In the genomic region with DNA sequence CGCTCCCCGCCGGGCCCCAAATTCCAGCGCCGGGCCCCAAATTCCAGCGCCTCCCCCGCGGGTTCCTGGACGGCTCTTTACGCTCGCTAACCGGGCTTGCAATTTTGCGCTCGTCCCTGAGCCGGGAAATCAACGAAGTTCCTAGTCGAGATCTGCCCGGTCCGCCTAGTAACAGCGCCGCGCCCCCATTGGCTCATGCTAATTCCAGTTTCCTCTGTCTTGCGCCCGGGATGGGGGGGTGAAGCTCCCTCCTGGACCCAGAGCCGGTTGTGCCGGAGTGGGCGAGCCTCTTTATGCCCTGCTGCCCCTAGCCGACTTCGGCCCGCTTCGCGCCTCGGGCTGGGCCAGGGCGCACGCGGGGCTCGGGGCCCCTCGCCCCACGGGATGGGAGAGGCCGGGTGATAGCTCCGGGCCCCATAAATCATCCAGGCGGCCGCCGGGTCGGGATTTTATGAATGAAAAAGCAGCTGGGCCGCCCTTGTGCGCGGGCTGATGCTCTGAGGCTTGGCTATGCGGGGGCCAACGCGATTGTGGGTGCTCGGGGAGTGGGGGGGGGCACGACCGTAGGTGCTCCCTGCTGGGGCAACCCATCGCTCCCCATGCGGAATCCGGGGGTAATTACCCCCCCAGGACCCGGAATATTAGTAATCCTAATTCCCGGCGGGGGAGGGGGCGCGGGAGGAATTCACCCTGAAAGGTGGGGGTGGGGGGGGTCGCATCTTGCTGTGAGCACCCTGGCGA, we compare ENCODE assay signal across 1 cellular context.
TF ChIP-seq lines count a peak whose summit lies in the region.

No MANE protein-coding gene starts in this region.

TF ChIP-seq in HepG2, 621 proteins besides CTCF, POLR2A, EP300 and RAD21 (continued from another document and continues in another):
- TF ChIP-seq, protein P1, sequence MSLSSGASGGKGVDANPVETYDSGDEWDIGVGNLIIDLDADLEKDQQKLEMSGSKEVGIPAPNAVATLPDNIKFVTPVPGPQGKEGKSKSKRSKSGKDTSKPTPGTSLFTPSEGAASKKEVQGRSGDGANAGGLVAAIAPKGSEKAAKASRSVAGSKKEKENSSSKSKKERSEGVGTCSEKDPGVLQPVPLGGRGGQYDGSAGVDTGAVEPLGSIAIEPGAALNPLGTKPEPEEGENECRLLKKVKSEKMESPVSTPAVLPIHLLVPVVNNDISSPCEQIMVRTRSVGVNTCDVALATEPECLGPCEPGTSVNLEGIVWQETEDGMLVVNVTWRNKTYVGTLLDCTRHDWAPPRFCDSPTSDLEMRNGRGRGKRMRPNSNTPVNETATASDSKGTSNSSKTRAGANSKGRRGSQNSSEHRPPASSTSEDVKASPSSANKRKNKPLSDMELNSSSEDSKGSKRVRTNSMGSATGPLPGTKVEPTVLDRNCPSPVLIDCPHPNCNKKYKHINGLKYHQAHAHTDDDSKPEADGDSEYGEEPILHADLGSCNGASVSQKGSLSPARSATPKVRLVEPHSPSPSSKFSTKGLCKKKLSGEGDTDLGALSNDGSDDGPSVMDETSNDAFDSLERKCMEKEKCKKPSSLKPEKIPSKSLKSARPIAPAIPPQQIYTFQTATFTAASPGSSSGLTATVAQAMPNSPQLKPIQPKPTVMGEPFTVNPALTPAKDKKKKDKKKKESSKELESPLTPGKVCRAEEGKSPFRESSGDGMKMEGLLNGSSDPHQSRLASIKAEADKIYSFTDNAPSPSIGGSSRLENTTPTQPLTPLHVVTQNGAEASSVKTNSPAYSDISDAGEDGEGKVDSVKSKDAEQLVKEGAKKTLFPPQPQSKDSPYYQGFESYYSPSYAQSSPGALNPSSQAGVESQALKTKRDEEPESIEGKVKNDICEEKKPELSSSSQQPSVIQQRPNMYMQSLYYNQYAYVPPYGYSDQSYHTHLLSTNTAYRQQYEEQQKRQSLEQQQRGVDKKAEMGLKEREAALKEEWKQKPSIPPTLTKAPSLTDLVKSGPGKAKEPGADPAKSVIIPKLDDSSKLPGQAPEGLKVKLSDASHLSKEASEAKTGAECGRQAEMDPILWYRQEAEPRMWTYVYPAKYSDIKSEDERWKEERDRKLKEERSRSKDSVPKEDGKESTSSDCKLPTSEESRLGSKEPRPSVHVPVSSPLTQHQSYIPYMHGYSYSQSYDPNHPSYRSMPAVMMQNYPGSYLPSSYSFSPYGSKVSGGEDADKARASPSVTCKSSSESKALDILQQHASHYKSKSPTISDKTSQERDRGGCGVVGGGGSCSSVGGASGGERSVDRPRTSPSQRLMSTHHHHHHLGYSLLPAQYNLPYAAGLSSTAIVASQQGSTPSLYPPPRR (CRISPR knock-in tag; IDR thresholded peaks at IDR 0.05; ENCODE audit: borderline replicate concordance) = 0 out of 2 replicates have a peak, but pooled peaks have one; percentile 21
- TF ChIP-seq NFIC (IDR thresholded peaks at IDR 0.05; ENCODE audit: low read length) (no peak), ZNF766 (CRISPR knock-in tag; IDR thresholded peaks at IDR 0.05; ENCODE audit: borderline replicate concordance) (0 out of 2 replicates have a peak, but pooled peaks have one; percentile 23), CREM (IDR thresholded peaks at IDR 0.05) (no peak), CREM (CRISPR knock-in tag; IDR thresholded peaks at IDR 0.05) (no peak), PTBP1 (IDR thresholded peaks at IDR 0.05; ENCODE audit: low read depth, low read length, poor library complexity, severe bottlenecking) (no peak), MED1 (CRISPR knock-in tag; IDR thresholded peaks at IDR 0.05) (peak; percentile 53; the same call in 1 of the 2 replicates), ZNF225 (CRISPR knock-in tag; IDR thresholded peaks at IDR 0.05) (no peak), ZNF34 (CRISPR knock-in tag; IDR thresholded peaks at IDR 0.05; ENCODE audit: borderline replicate concordance) (no peak), HES4 (CRISPR knock-in tag; IDR thresholded peaks at IDR 0.05; ENCODE audit: borderline replicate concordance) (no peak), SRSF1 (optimal IDR thresholded peaks at IDR 0.05; ENCODE audit: low read depth, low read length) (peak; percentile 83), ZNF616 (CRISPR knock-in tag; IDR thresholded peaks at IDR 0.05; ENCODE audit: low read depth) (no peak), JUND (CRISPR knock-in tag; IDR thresholded peaks at IDR 0.05) (no peak), ZNF446 (CRISPR knock-in tag; IDR thresholded peaks at IDR 0.05) (no peak), MLLT10 (CRISPR knock-in tag; IDR thresholded peaks at IDR 0.05) (no peak), NBN (conservative IDR thresholded peaks at IDR 0.05) (no peak), ZNF605 (CRISPR knock-in tag; IDR thresholded peaks at IDR 0.05) (no peak), POGZ (CRISPR knock-in tag; IDR thresholded peaks at IDR 0.05) (no peak), CREB1 (IDR thresholded peaks at IDR 0.05) (no peak), CREB1 (CRISPR knock-in tag; IDR thresholded peaks at IDR 0.05) (0 out of 2 replicates have a peak, but pooled peaks have one; percentile 14), FOXC1 (CRISPR knock-in tag; IDR thresholded peaks at IDR 0.05; ENCODE audit: borderline replicate concordance) (peak; percentile 77; the same call in 1 of the 2 replicates), SOX5 (CRISPR knock-in tag; IDR thresholded peaks at IDR 0.05; ENCODE audit: borderline replicate concordance) (no peak), SMYD3 (CRISPR knock-in tag; IDR thresholded peaks at IDR 0.05) (no peak), EED (CRISPR knock-in tag; IDR thresholded peaks at IDR 0.05) (no peak), NONO (IDR thresholded peaks at IDR 0.05) (no peak), NONO (CRISPR knock-in tag; conservative IDR thresholded peaks at IDR 0.05) (no peak; the same call in 1 of the 2 replicates), ZFP36L2 (CRISPR knock-in tag; IDR thresholded peaks at IDR 0.05) (no peak), ZBTB21 (CRISPR knock-in tag; IDR thresholded peaks at IDR 0.05) (no peak), ONECUT2 (CRISPR knock-in tag; IDR thresholded peaks at IDR 0.05) (no peak), ZNF138 (CRISPR knock-in tag; IDR thresholded peaks at IDR 0.05; ENCODE audit: low read depth) (no peak), HOXA3 (CRISPR knock-in tag; IDR thresholded peaks at IDR 0.05) (peak; percentile 64), SMAD1 (CRISPR knock-in tag; IDR thresholded peaks at IDR 0.05; ENCODE audit: borderline replicate concordance, low read depth) (no peak), HNRNPK (IDR thresholded peaks at IDR 0.05; ENCODE audit: low read depth, low read length, poor library complexity, severe bottlenecking) (no peak), NRL (CRISPR knock-in tag; IDR thresholded peaks at IDR 0.05; ENCODE audit: borderline replicate concordance) (no peak), KDM5A (IDR thresholded peaks at IDR 0.05; ENCODE audit: borderline replicate concordance, low read length) (no peak), MAFF (IDR thresholded peaks at IDR 0.05; ENCODE audit: low read depth, low read length) (no peak), PAF1 (CRISPR knock-in tag; IDR thresholded peaks at IDR 0.05) (no peak), TBX2 (CRISPR knock-in tag; IDR thresholded peaks at IDR 0.05; ENCODE audit: borderline replicate concordance) (peak; percentile 47; the same call in 1 of the 2 replicates), ZNF235 (CRISPR knock-in tag; IDR thresholded peaks at IDR 0.05; ENCODE audit: borderline replicate concordance) (no peak), ZNF431 (CRISPR knock-in tag; IDR thresholded peaks at IDR 0.05; ENCODE audit: borderline replicate concordance, low read depth) (no peak), NR2C2 (CRISPR knock-in tag; IDR thresholded peaks at IDR 0.05; ENCODE audit: borderline replicate concordance) (0 out of 2 replicates have a peak, but pooled peaks have one; percentile 16)
- TF ChIP-seq, protein P2, sequence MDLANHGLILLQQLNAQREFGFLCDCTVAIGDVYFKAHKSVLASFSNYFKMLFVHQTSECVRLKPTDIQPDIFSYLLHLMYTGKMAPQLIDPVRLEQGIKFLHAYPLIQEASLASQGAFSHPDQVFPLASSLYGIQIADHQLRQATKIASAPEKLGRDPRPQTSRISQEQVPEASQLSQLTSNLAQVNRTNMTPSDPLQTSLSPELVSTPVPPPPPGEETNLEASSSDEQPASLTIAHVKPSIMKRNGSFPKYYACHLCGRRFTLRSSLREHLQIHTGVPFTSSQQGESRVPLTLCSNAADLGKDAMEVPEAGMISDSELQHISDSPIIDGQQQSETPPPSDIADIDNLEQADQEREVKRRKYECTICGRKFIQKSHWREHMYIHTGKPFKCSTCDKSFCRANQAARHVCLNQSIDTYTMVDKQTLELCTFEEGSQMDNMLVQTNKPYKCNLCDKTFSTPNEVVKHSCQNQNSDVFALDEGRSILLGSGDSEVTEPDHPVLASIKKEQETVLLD (CRISPR knock-in tag; IDR thresholded peaks at IDR 0.05; ENCODE audit: low read depth) = no peak
- TF ChIP-seq, protein P3, sequence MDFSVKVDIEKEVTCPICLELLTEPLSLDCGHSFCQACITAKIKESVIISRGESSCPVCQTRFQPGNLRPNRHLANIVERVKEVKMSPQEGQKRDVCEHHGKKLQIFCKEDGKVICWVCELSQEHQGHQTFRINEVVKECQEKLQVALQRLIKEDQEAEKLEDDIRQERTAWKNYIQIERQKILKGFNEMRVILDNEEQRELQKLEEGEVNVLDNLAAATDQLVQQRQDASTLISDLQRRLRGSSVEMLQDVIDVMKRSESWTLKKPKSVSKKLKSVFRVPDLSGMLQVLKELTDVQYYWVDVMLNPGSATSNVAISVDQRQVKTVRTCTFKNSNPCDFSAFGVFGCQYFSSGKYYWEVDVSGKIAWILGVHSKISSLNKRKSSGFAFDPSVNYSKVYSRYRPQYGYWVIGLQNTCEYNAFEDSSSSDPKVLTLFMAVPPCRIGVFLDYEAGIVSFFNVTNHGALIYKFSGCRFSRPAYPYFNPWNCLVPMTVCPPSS (IDR thresholded peaks at IDR 0.05) = no peak
- TF ChIP-seq, protein P4, sequence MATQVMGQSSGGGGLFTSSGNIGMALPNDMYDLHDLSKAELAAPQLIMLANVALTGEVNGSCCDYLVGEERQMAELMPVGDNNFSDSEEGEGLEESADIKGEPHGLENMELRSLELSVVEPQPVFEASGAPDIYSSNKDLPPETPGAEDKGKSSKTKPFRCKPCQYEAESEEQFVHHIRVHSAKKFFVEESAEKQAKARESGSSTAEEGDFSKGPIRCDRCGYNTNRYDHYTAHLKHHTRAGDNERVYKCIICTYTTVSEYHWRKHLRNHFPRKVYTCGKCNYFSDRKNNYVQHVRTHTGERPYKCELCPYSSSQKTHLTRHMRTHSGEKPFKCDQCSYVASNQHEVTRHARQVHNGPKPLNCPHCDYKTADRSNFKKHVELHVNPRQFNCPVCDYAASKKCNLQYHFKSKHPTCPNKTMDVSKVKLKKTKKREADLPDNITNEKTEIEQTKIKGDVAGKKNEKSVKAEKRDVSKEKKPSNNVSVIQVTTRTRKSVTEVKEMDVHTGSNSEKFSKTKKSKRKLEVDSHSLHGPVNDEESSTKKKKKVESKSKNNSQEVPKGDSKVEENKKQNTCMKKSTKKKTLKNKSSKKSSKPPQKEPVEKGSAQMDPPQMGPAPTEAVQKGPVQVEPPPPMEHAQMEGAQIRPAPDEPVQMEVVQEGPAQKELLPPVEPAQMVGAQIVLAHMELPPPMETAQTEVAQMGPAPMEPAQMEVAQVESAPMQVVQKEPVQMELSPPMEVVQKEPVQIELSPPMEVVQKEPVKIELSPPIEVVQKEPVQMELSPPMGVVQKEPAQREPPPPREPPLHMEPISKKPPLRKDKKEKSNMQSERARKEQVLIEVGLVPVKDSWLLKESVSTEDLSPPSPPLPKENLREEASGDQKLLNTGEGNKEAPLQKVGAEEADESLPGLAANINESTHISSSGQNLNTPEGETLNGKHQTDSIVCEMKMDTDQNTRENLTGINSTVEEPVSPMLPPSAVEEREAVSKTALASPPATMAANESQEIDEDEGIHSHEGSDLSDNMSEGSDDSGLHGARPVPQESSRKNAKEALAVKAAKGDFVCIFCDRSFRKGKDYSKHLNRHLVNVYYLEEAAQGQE (IDR thresholded peaks at IDR 0.05; ENCODE audit: borderline replicate concordance in 1 of 2, low read depth in 1 of 2, low read length in 2 of 2) = no peak
- TF ChIP-seq, protein P5, sequence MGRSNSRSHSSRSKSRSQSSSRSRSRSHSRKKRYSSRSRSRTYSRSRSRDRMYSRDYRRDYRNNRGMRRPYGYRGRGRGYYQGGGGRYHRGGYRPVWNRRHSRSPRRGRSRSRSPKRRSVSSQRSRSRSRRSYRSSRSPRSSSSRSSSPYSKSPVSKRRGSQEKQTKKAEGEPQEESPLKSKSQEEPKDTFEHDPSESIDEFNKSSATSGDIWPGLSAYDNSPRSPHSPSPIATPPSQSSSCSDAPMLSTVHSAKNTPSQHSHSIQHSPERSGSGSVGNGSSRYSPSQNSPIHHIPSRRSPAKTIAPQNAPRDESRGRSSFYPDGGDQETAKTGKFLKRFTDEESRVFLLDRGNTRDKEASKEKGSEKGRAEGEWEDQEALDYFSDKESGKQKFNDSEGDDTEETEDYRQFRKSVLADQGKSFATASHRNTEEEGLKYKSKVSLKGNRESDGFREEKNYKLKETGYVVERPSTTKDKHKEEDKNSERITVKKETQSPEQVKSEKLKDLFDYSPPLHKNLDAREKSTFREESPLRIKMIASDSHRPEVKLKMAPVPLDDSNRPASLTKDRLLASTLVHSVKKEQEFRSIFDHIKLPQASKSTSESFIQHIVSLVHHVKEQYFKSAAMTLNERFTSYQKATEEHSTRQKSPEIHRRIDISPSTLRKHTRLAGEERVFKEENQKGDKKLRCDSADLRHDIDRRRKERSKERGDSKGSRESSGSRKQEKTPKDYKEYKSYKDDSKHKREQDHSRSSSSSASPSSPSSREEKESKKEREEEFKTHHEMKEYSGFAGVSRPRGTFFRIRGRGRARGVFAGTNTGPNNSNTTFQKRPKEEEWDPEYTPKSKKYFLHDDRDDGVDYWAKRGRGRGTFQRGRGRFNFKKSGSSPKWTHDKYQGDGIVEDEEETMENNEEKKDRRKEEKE (IDR thresholded peaks at IDR 0.05) = no peak
- TF ChIP-seq, protein P6, sequence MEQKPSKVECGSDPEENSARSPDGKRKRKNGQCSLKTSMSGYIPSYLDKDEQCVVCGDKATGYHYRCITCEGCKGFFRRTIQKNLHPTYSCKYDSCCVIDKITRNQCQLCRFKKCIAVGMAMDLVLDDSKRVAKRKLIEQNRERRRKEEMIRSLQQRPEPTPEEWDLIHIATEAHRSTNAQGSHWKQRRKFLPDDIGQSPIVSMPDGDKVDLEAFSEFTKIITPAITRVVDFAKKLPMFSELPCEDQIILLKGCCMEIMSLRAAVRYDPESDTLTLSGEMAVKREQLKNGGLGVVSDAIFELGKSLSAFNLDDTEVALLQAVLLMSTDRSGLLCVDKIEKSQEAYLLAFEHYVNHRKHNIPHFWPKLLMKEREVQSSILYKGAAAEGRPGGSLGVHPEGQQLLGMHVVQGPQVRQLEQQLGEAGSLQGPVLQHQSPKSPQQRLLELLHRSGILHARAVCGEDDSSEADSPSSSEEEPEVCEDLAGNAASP (CRISPR knock-in tag; IDR thresholded peaks at IDR 0.05; ENCODE audit: borderline replicate concordance) = no peak
